Comparison of ENCODE assay signal across 13 cellular contexts in the genomic region with DNA sequence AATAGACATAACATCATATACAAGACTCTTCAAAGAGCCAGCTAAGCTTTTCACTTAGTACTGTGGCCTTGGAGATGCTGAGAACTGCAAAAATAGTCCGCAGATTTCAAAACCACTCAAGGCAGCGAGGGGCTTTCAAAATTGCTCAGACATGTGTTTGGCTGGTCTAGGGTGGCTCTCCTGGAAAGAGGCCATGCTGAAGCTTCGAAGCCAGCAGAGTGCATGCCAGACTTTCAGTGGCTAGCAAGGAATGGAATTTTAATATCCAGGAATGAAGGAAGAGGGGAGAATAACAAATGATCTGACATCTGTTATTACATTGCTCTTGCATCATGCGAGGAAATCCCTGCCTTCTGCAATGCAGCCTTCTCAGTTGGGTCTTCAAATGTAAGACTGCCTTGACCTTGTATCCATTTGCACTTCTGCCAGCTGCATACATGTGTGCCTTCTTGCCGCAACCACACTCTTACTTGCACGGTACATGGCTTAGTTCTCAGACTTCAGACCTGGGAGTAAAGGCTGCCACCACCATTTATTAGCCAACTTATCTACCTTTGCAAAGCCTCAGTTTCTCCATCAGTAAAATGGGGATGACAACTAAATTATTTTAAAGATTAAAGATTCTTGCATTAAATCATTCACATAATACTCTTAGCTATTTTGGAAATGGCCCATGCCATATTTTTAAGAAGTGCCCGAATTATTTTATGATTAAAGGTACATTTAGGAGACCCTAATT. TPM values are rescaled to one million over a fixed set of nuclear protein-coding genes. Genes with fewer than 3 reads are reported as not detected.
DNase-seq lines count a peak whose midpoint lies in the region; ATAC-seq and TF ChIP-seq lines count a peak whose summit lies in the region.
"Had no signal": no experiment of that assay in that cellular context is flagged by ENCODE, and none has a peak within 500 bp of the region (broad histone marks: within the 10 kb centered on the region; RNA-seq: fewer than 3 reads in every experiment).

No MANE protein-coding gene starts in this region.

- H3K14ac ChIP-seq in mesenchymal stem cell (ENCODE audit: low read length in 2 of 2), result no peak overlapping the region

- no peak overlapping the region for H4K91ac ChIP-seq in mesenchymal stem cell (ENCODE audit: low read length)

- no peak overlapping the region for H2BK5ac ChIP-seq in mesenchymal stem cell (ENCODE audit: low read depth, low read length, poor library complexity, severe bottlenecking)

- no peaks in the 10 kb centered on the region for H3K36me3 ChIP-seq in mesenchymal stem cell (ENCODE audit: control insufficient read depth in 1 of 2, insufficient read depth in 2 of 2, low read depth in 1 of 2, low read length in 2 of 2)
- no peaks in the 10 kb centered on the region for H3K36me3 ChIP-seq in GM23338 (ENCODE audit: insufficient read depth)
- H3K36me3 ChIP-seq in endodermal cell (ENCODE audit: control insufficient read depth, insufficient read depth, low read length), result no peaks in the 10 kb centered on the region

- H3K4me2 ChIP-seq in mesenchymal stem cell (ENCODE audit: low read length, poor library complexity, severe bottlenecking), result no peak overlapping the region
- H3K4me2 ChIP-seq in GM23338, result no peak overlapping the region

- H3K27me3 Mint-ChIP-seq in GM23338 (ENCODE audit: insufficient read depth, low read depth, poor library complexity) (no peaks in the 10 kb centered on the region), endodermal cell (ENCODE audit: insufficient read depth) (no peaks in the 10 kb centered on the region)
- no peaks in the 10 kb centered on the region for H3K27me3 Mint-ChIP-seq in activated CD4-positive, alpha-beta T cell treated with anti-CD3 and anti-CD28 coated beads for 36 hours
- H3K27me3 Mint-ChIP-seq: stimulated activated naive CD8-positive, alpha-beta T cell treated with anti-CD3 and anti-CD28 coated beads, Interleukin-15, Interleukin-2, amounts not matched to agents 100 ng/mL and 50 ng/mL, for 24 hours had no signal

- H3K27ac Mint-ChIP-seq in GM23338 (no peak overlapping the region), endodermal cell (no peak overlapping the region)
- no peak overlapping the region for H3K27ac Mint-ChIP-seq in activated CD4-positive, alpha-beta T cell treated with anti-CD3 and anti-CD28 coated beads for 36 hours
- H3K27ac Mint-ChIP-seq: stimulated activated naive CD8-positive, alpha-beta T cell treated with anti-CD3 and anti-CD28 coated beads, Interleukin-15, Interleukin-2, amounts not matched to agents 100 ng/mL and 50 ng/mL, for 24 hours had no signal

- ATAC-seq in GM23338 (no peak), GM18498 (IDR thresholded peaks at IDR 0.05; ENCODE audit: unreplicated experiment) (no peak)
- no peak for ATAC-seq in activated CD4-positive, alpha-beta T cell treated with anti-CD3 and anti-CD28 coated beads for 36 hours

- H3K79me1 ChIP-seq in mesenchymal stem cell (replicated peaks; ENCODE audit: low read length, poor library complexity, severe bottlenecking), result no peaks in the 10 kb centered on the region

- H3K79me2 ChIP-seq in GM23338 (replicated peaks; ENCODE audit: insufficient read depth), result no peaks in the 10 kb centered on the region

- POLR2A ChIA-PET in activated CD4-positive, alpha-beta T cell treated with anti-CD3 and anti-CD28 coated beads for 36 hours (lab: Charles Lee), result no interaction called here

- H3K9me3 Mint-ChIP-seq in GM23338 (no peaks in the 10 kb centered on the region), endodermal cell (no peaks in the 10 kb centered on the region)
- no peaks in the 10 kb centered on the region for H3K9me3 Mint-ChIP-seq in activated CD4-positive, alpha-beta T cell treated with anti-CD3 and anti-CD28 coated beads for 36 hours (ENCODE audit: low read depth)
- H3K9me3 Mint-ChIP-seq: stimulated activated naive CD8-positive, alpha-beta T cell treated with anti-CD3 and anti-CD28 coated beads, Interleukin-15, Interleukin-2, amounts not matched to agents 100 ng/mL and 50 ng/mL, for 24 hours had no signal

- H2BK12ac ChIP-seq in mesenchymal stem cell (ENCODE audit: low read length in 2 of 2), result no peak overlapping the region

- H3K27me3 ChIP-seq in mesenchymal stem cell (ENCODE audit: control insufficient read depth in 1 of 2, insufficient read depth in 1 of 2, low read length in 2 of 2), result peaks cover 0 to 6% of the 10 kb centered on the region in 2 experiments
- H3K27me3 ChIP-seq in GM23338 (ENCODE audit: insufficient read depth), result no peaks in the 10 kb centered on the region
- H3K27me3 ChIP-seq in endodermal cell (ENCODE audit: control insufficient read depth, insufficient read depth, low read length, poor library complexity, severe bottlenecking), result no peaks in the 10 kb centered on the region

- H3K9ac ChIP-seq in mesenchymal stem cell (ENCODE audit: low read length) (no peak overlapping the region), endodermal cell (ENCODE audit: extremely low read depth, low read length, poor library complexity, severe bottlenecking) (no peak overlapping the region)

- H3K18ac ChIP-seq in mesenchymal stem cell (ENCODE audit: low read depth in 1 of 2, low read length in 2 of 2), result no peak overlapping the region

- H3K4me1 ChIP-seq in mesenchymal stem cell (ENCODE audit: control insufficient read depth, insufficient read depth, low read depth, low read length) (no peaks in the 10 kb centered on the region), GM23338 (ENCODE audit: insufficient read depth) (no peaks in the 10 kb centered on the region), endodermal cell (ENCODE audit: control insufficient read depth, insufficient read depth, low read length) (peaks cover 3% of the 10 kb centered on the region)

- H2AK5ac ChIP-seq in mesenchymal stem cell (ENCODE audit: low read length, severe bottlenecking), result no peak overlapping the region

- H2BK15ac ChIP-seq in mesenchymal stem cell (ENCODE audit: low read depth, poor library complexity, severe bottlenecking), result no peak overlapping the region

- no peaks in the 10 kb centered on the region for H3F3A ChIP-seq in GM23338 (replicated peaks; ENCODE audit: low read depth)

- no peak overlapping the region for H3K4me3 ChIP-seq in choroid plexus epithelial cell (ENCODE audit: low read depth, low read length)
- no peak overlapping the region for H3K4me3 ChIP-seq in mesenchymal stem cell (ENCODE audit: insufficient read depth in 1 of 2, low read depth in 1 of 2, low read length in 2 of 2)
- no peak overlapping the region for H3K4me3 ChIP-seq in GM23338
- no peak overlapping the region for H3K4me3 ChIP-seq in endodermal cell (ENCODE audit: low read length)

- CTCF ChIA-PET in activated CD4-positive, alpha-beta T cell treated with anti-CD3 and anti-CD28 coated beads for 36 hours (lab: Charles Lee), result interaction anchor here (1.3 kb wide), 1 partner anchor 85 kb away, joined by 6 read pairs; no protein-coding TSS in a partner anchor

- H3K4ac ChIP-seq in mesenchymal stem cell (ENCODE audit: low read depth in 1 of 2, low read length in 2 of 2), result no peak overlapping the region

- TF ChIP-seq CTCF in choroid plexus epithelial cell (conservative IDR thresholded peaks at IDR 0.05; ENCODE audit: low read depth, low read length), result no peak
- TF ChIP-seq CTCF in GM23338 (conservative IDR thresholded peaks at IDR 0.05; ENCODE audit: low read depth in 2 of 2), result no peak
- no peak for TF ChIP-seq CTCF in endodermal cell (conservative IDR thresholded peaks at IDR 0.05)

- DNase-seq in A172 (ENCODE audit: low spot score), result peak; percentile 29
- peak; percentile 68 for DNase-seq in HS-5 (ENCODE audit: low read depth)
- peak; percentile 13 for DNase-seq in choroid plexus epithelial cell (ENCODE audit: low read depth)
- peak; percentile 9 for DNase-seq in mesenchymal stem cell
- DNase-seq in GM23338 (ENCODE audit: low spot score), result no peak
- DNase-seq in endodermal cell, result no peak
- DNase-seq in activated CD4-positive, alpha-beta T cell treated with anti-CD3 and anti-CD28 coated beads for 36 hours, result no peak
- DNase-seq: AML-193, dermis blood vessel endothelial cell, NCI-H1417 treated with DMSO at 0.1 percent for 48 hours had no signal

- WGBS in mesenchymal stem cell, result 89% methylated on average over 7 of the region's 7 CpGs
- WGBS in endodermal cell (ENCODE audit: insufficient coverage in 1 of 2, insufficient read length in 1 of 2), 2 experiments, result 95 to 97% methylated on average over 5 to 7 of the region's 7 CpGs

- H3K4me3 Mint-ChIP-seq in GM23338, result no peak overlapping the region
- H3K4me3 Mint-ChIP-seq in endodermal cell, result no peak overlapping the region
- H3K4me3 Mint-ChIP-seq in activated CD4-positive, alpha-beta T cell treated with anti-CD3 and anti-CD28 coated beads for 36 hours, result no peak overlapping the region
- H3K4me3 Mint-ChIP-seq: stimulated activated naive CD8-positive, alpha-beta T cell treated with anti-CD3 and anti-CD28 coated beads, Interleukin-15, Interleukin-2, amounts not matched to agents 100 ng/mL and 50 ng/mL, for 24 hours had no signal

- no peak overlapping the region for H4K8ac ChIP-seq in mesenchymal stem cell (ENCODE audit: low read length)

- H3K9me3 ChIP-seq in mesenchymal stem cell (ENCODE audit: control insufficient read depth, low read length) (no peaks in the 10 kb centered on the region), endodermal cell (ENCODE audit: control insufficient read depth, low read length) (no peaks in the 10 kb centered on the region)

- H3K23ac ChIP-seq in mesenchymal stem cell (ENCODE audit: low read length in 2 of 2), result no peak overlapping the region

- H2AFZ ChIP-seq in mesenchymal stem cell (ENCODE audit: low read depth, low read length), result no peak overlapping the region
- H2AFZ ChIP-seq in GM23338, result no peak overlapping the region

- H3K36me3 Mint-ChIP-seq in GM23338 (ENCODE audit: low read depth) (no peaks in the 10 kb centered on the region), endodermal cell (ENCODE audit: low read depth) (no peaks in the 10 kb centered on the region)
- no peaks in the 10 kb centered on the region for H3K36me3 Mint-ChIP-seq in activated CD4-positive, alpha-beta T cell treated with anti-CD3 and anti-CD28 coated beads for 36 hours (ENCODE audit: low read depth)

- no peak overlapping the region for H2BK120ac ChIP-seq in mesenchymal stem cell (ENCODE audit: low read depth, low read length)

- no peaks in the 10 kb centered on the region for H3K9me2 ChIP-seq in GM23338 (ENCODE audit: insufficient read depth)

- no peaks in the 10 kb centered on the region for H4K20me1 ChIP-seq in GM23338 (replicated peaks; ENCODE audit: insufficient read depth)

- H3K4me1 Mint-ChIP-seq in GM23338 (no peaks in the 10 kb centered on the region), endodermal cell (peaks cover 22% of the 10 kb centered on the region)
- H3K4me1 Mint-ChIP-seq in activated CD4-positive, alpha-beta T cell treated with anti-CD3 and anti-CD28 coated beads for 36 hours, result no peaks in the 10 kb centered on the region

- intact Hi-C loops in activated CD4-positive, alpha-beta T cell treated with anti-CD3 and anti-CD28 coated beads for 36 hours (cut with DNase I, micrococcal nuclease), result no loop called here

- H3K27ac ChIP-seq in mesenchymal stem cell (ENCODE audit: low read length, poor library complexity, severe bottlenecking), result no peak overlapping the region
- no peak overlapping the region for H3K27ac ChIP-seq in GM23338 (ENCODE audit: low read depth)
- H3K27ac ChIP-seq in endodermal cell (ENCODE audit: low read depth, low read length), result no peak overlapping the region
- H3K27ac ChIP-seq: HL-60 had no signal

RNA-seq across cellular contexts. Expression of a gene that starts 55.9 kb away (rescaled TPM):
- total RNA-seq in A172 (2014; rRNA removed; shearing (Covaris generic)), result 0.09 and 0.14 TPM in 2 replicates
- 0.04 TPM for polyA plus RNA-seq in mesenchymal stem cell (2013, experiment 1 of 2)
- polyA plus RNA-seq in mesenchymal stem cell (2013, experiment 2 of 2), result 0.11 TPM
- 2.2 and 6.6 TPM in 2 replicates for total RNA-seq in GM23338 (2014; rRNA removed; shearing (Covaris generic))
- polyA plus RNA-seq in GM23338 (2016; fragmentation: Nextera tagmentation; extraction: Ambion mirVana), result 0.99 and 1.2 TPM in 2 replicates
- 1 to 10 TPM; 2.9 to 5.3 TPM for total RNA-seq in endodermal cell
- polyA plus RNA-seq in endodermal cell (2013, experiment 1 of 2), result 1.2 TPM
- polyA plus RNA-seq in endodermal cell (2013, experiment 2 of 2), result 1.5 TPM
- not detected for total RNA-seq in activated CD4-positive, alpha-beta T cell treated with anti-CD3 and anti-CD28 coated beads for 36 hours

Comparison
In these comparisons a context has a peak if more than half of its experiments do, and no peak if none do; other contexts are left out.
1. DNase-seq: peak in A172 (single experiment), HS-5 (single experiment), choroid plexus epithelial cell (single experiment) and mesenchymal stem cell (single experiment); none in GM23338 (single experiment), endodermal cell (single experiment) and activated CD4-positive, alpha-beta T cell treated with anti-CD3 and anti-CD28 coated beads for 36 hours (single experiment).